In genomic region chr6:154954352-154954751, GRCh38 we compare ENCODE assay signal across 22 cellular contexts.
"Had no signal": no experiment of that assay in that cellular context is flagged by ENCODE, and none has a peak within 500 bp of the region (broad histone marks: within the 10 kb centered on the region; RNA-seq: fewer than 3 reads in every experiment).

No MANE protein-coding gene starts in this region.

- H3K27me3 ChIP-seq: breast epithelium, esophagus squamous epithelium, heart left ventricle, neural progenitor cell, spleen, thyroid gland had no signal

- H3K36me3 ChIP-seq: breast epithelium, esophagus squamous epithelium, neural progenitor cell, thyroid gland had no signal

- H2AFZ ChIP-seq: neural progenitor cell had no signal

- H3K27ac ChIP-seq: breast epithelium, coronary artery, esophagus squamous epithelium, heart left ventricle, neural progenitor cell, spleen, thyroid gland had no signal

- H3K4me1 ChIP-seq: breast epithelium, heart left ventricle, neural progenitor cell had no signal

- H3K27me3 Mint-ChIP-seq: activated naive CD4-positive, alpha-beta T cell treated with anti-CD3 and anti-CD28 coated beads, Interleukin-2, amount 50 U/mL, for 24 hours; central memory CD8-positive, alpha-beta T cell; naive thymus-derived CD4-positive, alpha-beta T cell had no signal

- H3K27ac Mint-ChIP-seq: activated CD8-positive, alpha-beta T cell treated with anti-CD3 and anti-CD28 coated beads, Interleukin-2, amount 10 ng/mL, durations not matched to agents 7 days and 5 days; activated naive CD4-positive, alpha-beta T cell treated with anti-CD3 and anti-CD28 coated beads, Interleukin-2, amount 50 U/mL, for 24 hours; activated T-helper 1 cell treated with anti-CD3 and anti-CD28 coated beads, Interleukin-12 subunit alpha, Interleukin-12 subunit beta, Interleukin-2, Interleukin-4 antibody, amounts not matched to agents 30 ng/mL and 10 ng/mL and 1 ng/mL, durations not matched to agents 14 hours and 24 hours and 36 hours; endodermal cell; naive thymus-derived CD4-positive, alpha-beta T cell; neural progenitor cell had no signal

- ATAC-seq: activated CD8-positive, alpha-beta T cell treated with anti-CD3 and anti-CD28 coated beads, Interleukin-2, amount 10 ng/mL, durations not matched to agents 7 days and 5 days; heart left ventricle; left cardiac atrium; naive thymus-derived CD4-positive, alpha-beta T cell; stimulated activated naive CD8-positive, alpha-beta T cell treated with anti-CD3 and anti-CD28 coated beads, Interleukin-15, Interleukin-2, amounts not matched to agents 100 U/mL and 50 U/mL, for 24 hours had no signal

- H3K4me2 ChIP-seq: neural progenitor cell had no signal

- DNase-seq: activated CD4-positive, alpha-beta T cell treated with anti-CD3 and anti-CD28 coated beads for 1 hour; activated CD4-positive, alpha-beta T cell treated with anti-CD3 and anti-CD28 coated beads, Interleukin-2, amount 50 U/mL, for 1 hour; activated CD8-positive, alpha-beta T cell treated with anti-CD3 and anti-CD28 coated beads, Interleukin-2, amount 10 ng/mL, durations not matched to agents 7 days and 5 days; activated gamma-delta T cell; aorta; endodermal cell; esophagus squamous epithelium; heart left ventricle; left cardiac atrium; naive thymus-derived CD4-positive, alpha-beta T cell; posterior cingulate gyrus; spleen; stimulated activated CD4-positive, alpha-beta T cell treated with anti-CD3 and anti-CD28 coated beads, Interleukin-4, amount 100 ng/mL, for 24 hours; stimulated activated naive CD8-positive, alpha-beta T cell treated with anti-CD3 and anti-CD28 coated beads, Interleukin-15, Interleukin-2, amounts not matched to agents 100 U/mL and 50 U/mL, for 24 hours; T-helper 9 cell; thyroid gland had no signal

- H3K4me3 Mint-ChIP-seq: activated CD8-positive, alpha-beta T cell treated with anti-CD3 and anti-CD28 coated beads, Interleukin-2, amount 10 ng/mL, durations not matched to agents 7 days and 5 days; activated naive CD4-positive, alpha-beta T cell treated with anti-CD3 and anti-CD28 coated beads, Interleukin-2, amount 50 U/mL, for 24 hours; activated T-helper 1 cell treated with anti-CD3 and anti-CD28 coated beads, Interleukin-12 subunit alpha, Interleukin-12 subunit beta, Interleukin-2, Interleukin-4 antibody, amounts not matched to agents 30 ng/mL and 10 ng/mL and 1 ng/mL, durations not matched to agents 14 hours and 24 hours and 36 hours; central memory CD8-positive, alpha-beta T cell; endodermal cell; naive thymus-derived CD4-positive, alpha-beta T cell; neural progenitor cell had no signal

- H3K9ac ChIP-seq: neural progenitor cell had no signal

- H3K9me3 Mint-ChIP-seq: activated naive CD4-positive, alpha-beta T cell treated with anti-CD3 and anti-CD28 coated beads, Interleukin-2, amount 50 U/mL, for 24 hours; central memory CD8-positive, alpha-beta T cell; endodermal cell; neural progenitor cell had no signal

- H3K9me3 ChIP-seq: breast epithelium, esophagus squamous epithelium, heart left ventricle, spleen, thyroid gland had no signal

- H3K4me3 ChIP-seq: breast epithelium, coronary artery, esophagus squamous epithelium, heart left ventricle, neural progenitor cell, spleen, thyroid gland had no signal
